In the genomic region with DNA sequence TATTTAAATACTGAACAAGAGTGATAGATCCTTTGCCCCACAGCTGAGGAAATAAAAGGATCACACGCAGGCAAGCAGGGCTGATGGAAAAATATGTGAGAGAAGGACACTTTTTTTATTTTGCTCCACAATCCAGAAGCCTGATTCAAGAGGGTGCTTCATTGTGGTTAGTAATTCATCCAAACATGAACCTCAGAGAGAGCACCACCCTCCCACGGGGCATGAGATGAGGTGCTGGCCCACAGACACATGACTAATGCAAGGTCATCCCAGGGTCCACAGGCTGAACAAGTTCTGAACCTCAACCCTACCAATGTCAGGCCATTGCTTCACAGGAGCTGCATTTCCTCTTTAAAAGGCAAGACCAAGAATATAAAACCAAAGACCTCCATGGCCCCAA, we compare ENCODE assay signal across 11 cellular contexts.
DNase-seq lines count a peak whose midpoint lies in the region; ATAC-seq, FAIRE-seq and TF ChIP-seq lines count a peak whose summit lies in the region.
"Had no signal": no experiment of that assay in that cellular context is flagged by ENCODE, and none has a peak within 500 bp of the region (broad histone marks: within the 10 kb centered on the region; RNA-seq: fewer than 3 reads in every experiment).

No MANE protein-coding gene starts in this region.

- H3K36me3 ChIP-seq in HEK293 (ENCODE audit: control insufficient read depth in 2 of 2, insufficient read depth in 1 of 2, low read length in 2 of 2) = no peaks in the 10 kb centered on the region
- no peaks in the 10 kb centered on the region for H3K36me3 ChIP-seq in K562 (ENCODE audit: control insufficient read depth, insufficient read depth, low read length)
- no peaks in the 10 kb centered on the region for H3K36me3 ChIP-seq in mesendoderm (ENCODE audit: control insufficient read depth, insufficient read depth, low read length)

- H3K79me2 ChIP-seq in K562 (ENCODE audit: control insufficient read depth, insufficient read depth, low read length) = no peaks in the 10 kb centered on the region
- H3K79me2 ChIP-seq in mesendoderm (ENCODE audit: control insufficient read depth, insufficient read depth, low read length) = no peaks in the 10 kb centered on the region

- H3K4ac ChIP-seq in mesendoderm (ENCODE audit: low read depth, low read length) = peak overlapping the region; percentile 26

- H3K79me1 ChIP-seq in mesendoderm (ENCODE audit: low read length) = no peaks in the 10 kb centered on the region

- no peaks in the 10 kb centered on the region for H3K9me3 Mint-ChIP-seq in stimulated activated memory B cell treated with anti-CD40 and anti-IgM and Interleukin-4, amounts not matched to agents 10 μg/mL and 1 μg/mL and 100 μg/mL, for 72 hours
- no peaks in the 10 kb centered on the region for H3K9me3 Mint-ChIP-seq in activated CD8-positive, alpha-beta memory T cell treated with anti-CD3 and anti-CD28 coated beads, Interleukin-2, amount 10 ng/mL, durations not matched to agents 7 days and 5 days (ENCODE audit: low read depth)
- H3K9me3 Mint-ChIP-seq: activated T-helper 1 cell treated with anti-CD3 and anti-CD28 coated beads, Interleukin-12 subunit alpha, Interleukin-12 subunit beta, Interleukin-2, Interleukin-4 antibody, amounts not matched to agents 30 ng/mL and 10 ng/mL and 1 ng/mL, durations not matched to agents 14 hours and 24 hours and 36 hours; T-cell had no signal

- no peaks in the 10 kb centered on the region; the same call in 1 of the 2 replicates for H3K9me3 ChIP-seq in AG04450 (ENCODE audit: control insufficient read depth, insufficient read depth, low read length)
- no peaks in the 10 kb centered on the region for H3K9me3 ChIP-seq in HEK293 (ENCODE audit: control insufficient read depth, insufficient read depth, low read depth, low read length)
- no peaks in the 10 kb centered on the region for H3K9me3 ChIP-seq in K562 (replicated peaks; ENCODE audit: control insufficient read depth, insufficient read depth, low read depth, low read length)

- peak overlapping the region; percentile 52 for H3K56ac ChIP-seq in mesendoderm (ENCODE audit: low read length)

- peak overlapping the region; percentile 89 for H2AFZ ChIP-seq in K562 (ENCODE audit: low read depth, low read length)

- no peak for TF ChIP-seq RAD21 in K562 (CRISPR knock-in tag; conservative IDR thresholded peaks at IDR 0.05 in 1 of 2, IDR thresholded peaks at IDR 0.05 in 1 of 2)

- peaks cover 46% of the 10 kb centered on the region for H3K27me3 Mint-ChIP-seq in stimulated activated memory B cell treated with anti-CD40 and anti-IgM and Interleukin-4, amounts not matched to agents 10 μg/mL and 1 μg/mL and 100 μg/mL, for 72 hours
- peaks cover 26% of the 10 kb centered on the region for H3K27me3 Mint-ChIP-seq in activated CD8-positive, alpha-beta memory T cell treated with anti-CD3 and anti-CD28 coated beads, Interleukin-2, amount 10 ng/mL, durations not matched to agents 7 days and 5 days

- ATAC-seq in K562 = peak; percentile 45
- ATAC-seq in stimulated activated memory B cell treated with anti-CD40 and anti-IgM and Interleukin-4, amounts not matched to agents 10 μg/mL and 1 μg/mL and 100 μg/mL, for 72 hours = no peak
- no peak for ATAC-seq in activated CD8-positive, alpha-beta memory T cell treated with anti-CD3 and anti-CD28 coated beads, Interleukin-2, amount 10 ng/mL, durations not matched to agents 7 days and 5 days
- ATAC-seq: T-cell had no signal

- no peaks in the 10 kb centered on the region for H3K9me1 ChIP-seq in K562 (ENCODE audit: control insufficient read depth, insufficient read depth, low read length)

- in situ Hi-C loops in K562 (cut with MboI) = no loop called here

- H3K4me2 ChIP-seq in K562 (ENCODE audit: insufficient read depth, low read length) (no peak overlapping the region), mesendoderm (ENCODE audit: low read length) (no peak overlapping the region)

- no peak overlapping the region for H4K8ac ChIP-seq in mesendoderm (ENCODE audit: low read depth, low read length)

- H3K27ac ChIP-seq in AG04450 (ENCODE audit: low read depth, low read length) (peak overlapping the region; percentile 12), HEK293 (ENCODE audit: extremely low read depth, low read depth, low read length) (no peak overlapping the region), K562 (ENCODE audit: extremely low read depth, low read depth, low read length) (no peak overlapping the region), mesendoderm (ENCODE audit: low read depth, low read length) (no peak overlapping the region)

- H3K27ac Mint-ChIP-seq in stimulated activated memory B cell treated with anti-CD40 and anti-IgM and Interleukin-4, amounts not matched to agents 10 μg/mL and 1 μg/mL and 100 μg/mL, for 72 hours = no peak overlapping the region
- no peak overlapping the region for H3K27ac Mint-ChIP-seq in activated CD8-positive, alpha-beta memory T cell treated with anti-CD3 and anti-CD28 coated beads, Interleukin-2, amount 10 ng/mL, durations not matched to agents 7 days and 5 days
- H3K27ac Mint-ChIP-seq: activated T-helper 1 cell treated with anti-CD3 and anti-CD28 coated beads, Interleukin-12 subunit alpha, Interleukin-12 subunit beta, Interleukin-2, Interleukin-4 antibody, amounts not matched to agents 30 ng/mL and 10 ng/mL and 1 ng/mL, durations not matched to agents 14 hours and 24 hours and 36 hours; T-cell had no signal

- no peak overlapping the region for H3K18ac ChIP-seq in mesendoderm (ENCODE audit: low read length)

- no peaks in the 10 kb centered on the region for H3K4me1 Mint-ChIP-seq in stimulated activated memory B cell treated with anti-CD40 and anti-IgM and Interleukin-4, amounts not matched to agents 10 μg/mL and 1 μg/mL and 100 μg/mL, for 72 hours
- no peaks in the 10 kb centered on the region for H3K4me1 Mint-ChIP-seq in activated CD8-positive, alpha-beta memory T cell treated with anti-CD3 and anti-CD28 coated beads, Interleukin-2, amount 10 ng/mL, durations not matched to agents 7 days and 5 days
- H3K4me1 Mint-ChIP-seq: T-cell had no signal

- no peak overlapping the region for H2BK15ac ChIP-seq in mesendoderm (replicated peaks; ENCODE audit: low read depth)

- no peak for TF ChIP-seq CTCF in AG04450 (IDR thresholded peaks at IDR 0.05; ENCODE audit: low read depth, low read length)
- no peak for TF ChIP-seq CTCF in HEK293 (tag by site-specific recombination; IDR thresholded peaks at IDR 0.05)
- no peak for TF ChIP-seq CTCF in K562 (IDR thresholded peaks at IDR 0.05 in 2 of 3, conservative IDR thresholded peaks at IDR 0.05 in 1 of 3; ENCODE audit: insufficient read depth in 2 of 3, low read depth in 1 of 3, low read length in 3 of 3)

- no TSS peak for BruUV-seq in K562 (replicated peaks; lab: Mats Ljungman, UMichigan)

- no peaks in the 10 kb centered on the region for H3K36me3 Mint-ChIP-seq in stimulated activated memory B cell treated with anti-CD40 and anti-IgM and Interleukin-4, amounts not matched to agents 10 μg/mL and 1 μg/mL and 100 μg/mL, for 72 hours
- H3K36me3 Mint-ChIP-seq in activated CD8-positive, alpha-beta memory T cell treated with anti-CD3 and anti-CD28 coated beads, Interleukin-2, amount 10 ng/mL, durations not matched to agents 7 days and 5 days = no peaks in the 10 kb centered on the region
- H3K36me3 Mint-ChIP-seq: T-cell had no signal

- H3K23ac ChIP-seq in mesendoderm (ENCODE audit: low read length) = no peak overlapping the region

- no peak overlapping the region for H3K9ac ChIP-seq in K562 (ENCODE audit: insufficient read depth in 1 of 2, low read depth in 2 of 2, low read length in 2 of 2)
- no peak overlapping the region for H3K9ac ChIP-seq in mesendoderm (ENCODE audit: low read length)

- peak overlapping the region; percentile 36 for H2BK5ac ChIP-seq in mesendoderm (ENCODE audit: low read length)

- CTCF ChIA-PET in AG04450 (lab: Charles Lee) (no interaction called here), HEK293 (lab: Yijun Ruan, JAX) (interaction anchor here (0.6 to 1.4 kb wide), 4 partner anchors 12 to 158 kb away, joined by 3 to 7 read pairs (median 3); no protein-coding TSS in a partner anchor), K562 (lab: Yijun Ruan, JAX; ENCODE audit: low intra/inter-chr PET ratio) (no interaction called here)
- CTCF ChIA-PET in activated CD8-positive, alpha-beta memory T cell treated with anti-CD3 and anti-CD28 coated beads, Interleukin-2, amount 10 ng/mL, durations not matched to agents 7 days and 5 days (lab: Charles Lee) = interaction anchor here (1.5 kb wide), 1 partner anchor 250 kb away, joined by 3 read pairs; no protein-coding TSS in a partner anchor

- DNase-seq in AG04450 (ENCODE audit: low read depth, low spot score) = peak; percentile 72
- peak in 1 of 4 experiments; percentile 47 for DNase-seq in K562 (ENCODE audit: extremely low read depth in 1 of 4, low spot score in 3 of 4)
- no peak for DNase-seq in mesendoderm
- no peak for DNase-seq in islet precursor cell
- no peak for DNase-seq in SW480 (ENCODE audit: low spot score)
- no peak for DNase-seq in activated CD8-positive, alpha-beta memory T cell treated with anti-CD3 and anti-CD28 coated beads, Interleukin-2, amount 10 ng/mL, durations not matched to agents 7 days and 5 days
- DNase-seq: NCI-H1092 had no signal

- peak; percentile 76 for FAIRE-seq in K562 (lab: Jason Lieb, UNC)

- no peaks in the 10 kb centered on the region for H4K20me1 ChIP-seq in K562 (replicated peaks; ENCODE audit: control insufficient read depth, insufficient read depth, low read length)

- TF ChIP-seq EP300 in K562 (IDR thresholded peaks at IDR 0.05; ENCODE audit: low read length) = no peak

- WGBS in K562 (ENCODE audit: insufficient coverage, low coverage, missing lambda C conversion rate) = 18% methylated on average over 2 of the region's 2 CpGs
- WGBS in mesendoderm (ENCODE audit: extremely low coverage, insufficient coverage, low lambda C conversion rate) = no CpG with 5 or more reads among the region's 2 CpGs

- no peak for TF ChIP-seq POLR2A in K562 (conservative IDR thresholded peaks at IDR 0.05)

- H2AK5ac ChIP-seq in mesendoderm (ENCODE audit: low read length) = peak overlapping the region; percentile 61

- H3K4me3 ChIP-seq in AG04450 (ENCODE audit: low read depth, low read length) (no peak overlapping the region), HEK293 (ENCODE audit: low read depth, low read length) (no peak overlapping the region), K562 (no peak overlapping the region), mesendoderm (ENCODE audit: low read length) (no peak overlapping the region)

- no peaks in the 10 kb centered on the region for H3K27me3 ChIP-seq in AG04450 (ENCODE audit: control insufficient read depth, insufficient read depth, low read length)
- no peaks in the 10 kb centered on the region for H3K27me3 ChIP-seq in K562 (ENCODE audit: control insufficient read depth in 2 of 2, insufficient read depth in 2 of 2, low read length in 2 of 2)
- no peaks in the 10 kb centered on the region for H3K27me3 ChIP-seq in mesendoderm (ENCODE audit: insufficient read depth, low read length, poor library complexity)

- no peak overlapping the region for H3K4me3 Mint-ChIP-seq in stimulated activated memory B cell treated with anti-CD40 and anti-IgM and Interleukin-4, amounts not matched to agents 10 μg/mL and 1 μg/mL and 100 μg/mL, for 72 hours
- no peak overlapping the region for H3K4me3 Mint-ChIP-seq in activated CD8-positive, alpha-beta memory T cell treated with anti-CD3 and anti-CD28 coated beads, Interleukin-2, amount 10 ng/mL, durations not matched to agents 7 days and 5 days
- H3K4me3 Mint-ChIP-seq: activated T-helper 1 cell treated with anti-CD3 and anti-CD28 coated beads, Interleukin-12 subunit alpha, Interleukin-12 subunit beta, Interleukin-2, Interleukin-4 antibody, amounts not matched to agents 30 ng/mL and 10 ng/mL and 1 ng/mL, durations not matched to agents 14 hours and 24 hours and 36 hours; T-cell had no signal

- no peak overlapping the region for H4K5ac ChIP-seq in mesendoderm (ENCODE audit: low read length)

- H3K4me1 ChIP-seq in HEK293 (ENCODE audit: control insufficient read depth, insufficient read depth, low read length) (peaks cover 20% of the 10 kb centered on the region), K562 (replicated peaks in 1 of 2; ENCODE audit: control insufficient read depth in 2 of 2, insufficient read depth in 2 of 2, low read length in 2 of 2) (peaks cover 4 to 37% of the 10 kb centered on the region in 2 experiments), mesendoderm (ENCODE audit: control insufficient read depth, low read depth, low read length) (peaks cover 11% of the 10 kb centered on the region)

- intact Hi-C loops in K562 (cut with micrococcal nuclease) = loop anchor here (5.0 kb wide), 1 partner anchor 59 kb away; no protein-coding TSS in a partner anchor

- POLR2A ChIA-PET in AG04450 (lab: Yijun Ruan, JAX) (no interaction called here), HEK293 (lab: Yijun Ruan, JAX) (no interaction called here), K562 (lab: Yijun Ruan, JAX) (no interaction called here)

- H2BK120ac ChIP-seq in mesendoderm (ENCODE audit: low read depth, low read length) = no peak overlapping the region

Comparison
In these comparisons a context has a peak if more than half of its experiments do, and no peak if none do; other contexts are left out.
1. CTCF ChIA-PET loops: an anchor here in HEK293 (0.6 to 1.4 kb wide) and activated CD8-positive, alpha-beta memory T cell treated with anti-CD3 and anti-CD28 coated beads, Interleukin-2, amount 10 ng/mL, durations not matched to agents 7 days and 5 days (1.5 kb wide); none called in AG04450 and K562.